1 cellular context compared by ENCODE assay signal in the genomic region with DNA sequence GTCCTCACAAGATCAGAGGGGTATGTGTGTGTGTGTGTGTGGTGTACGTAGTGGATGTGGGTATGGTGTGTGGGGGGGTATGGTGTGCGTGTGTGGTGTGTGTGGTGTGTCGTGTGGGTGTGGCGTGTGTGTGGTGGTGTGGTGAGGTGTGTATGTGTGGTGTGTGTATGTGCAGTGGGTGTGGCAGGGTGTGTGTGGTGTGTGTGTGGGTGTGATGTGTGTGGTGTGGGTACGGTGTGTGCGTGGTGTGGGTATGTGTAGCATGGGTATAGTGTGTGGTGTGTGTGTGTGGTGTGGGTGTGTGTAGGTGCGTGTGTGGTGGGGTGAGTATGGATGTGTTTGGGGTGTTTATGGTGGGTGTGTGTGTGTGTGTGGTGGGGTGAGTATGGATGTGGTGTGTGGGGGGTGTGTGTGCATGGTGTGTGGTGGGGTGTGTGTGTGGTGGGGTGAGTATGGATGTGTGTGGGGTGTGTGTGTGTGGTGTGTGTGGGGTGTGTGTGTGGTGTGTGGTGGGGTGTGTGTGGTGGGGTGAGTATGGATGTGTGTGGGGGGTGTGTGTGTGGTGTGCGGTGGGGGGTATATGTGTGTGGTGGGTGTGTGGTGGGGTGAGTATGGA.
TF ChIP-seq lines count a peak whose summit lies in the region.

No MANE protein-coding gene starts in this region.

TF ChIP-seq in A549, 52 proteins besides CTCF, POLR2A, EP300 and RAD21 (continued from another document):
- TF ChIP-seq, protein P1, sequence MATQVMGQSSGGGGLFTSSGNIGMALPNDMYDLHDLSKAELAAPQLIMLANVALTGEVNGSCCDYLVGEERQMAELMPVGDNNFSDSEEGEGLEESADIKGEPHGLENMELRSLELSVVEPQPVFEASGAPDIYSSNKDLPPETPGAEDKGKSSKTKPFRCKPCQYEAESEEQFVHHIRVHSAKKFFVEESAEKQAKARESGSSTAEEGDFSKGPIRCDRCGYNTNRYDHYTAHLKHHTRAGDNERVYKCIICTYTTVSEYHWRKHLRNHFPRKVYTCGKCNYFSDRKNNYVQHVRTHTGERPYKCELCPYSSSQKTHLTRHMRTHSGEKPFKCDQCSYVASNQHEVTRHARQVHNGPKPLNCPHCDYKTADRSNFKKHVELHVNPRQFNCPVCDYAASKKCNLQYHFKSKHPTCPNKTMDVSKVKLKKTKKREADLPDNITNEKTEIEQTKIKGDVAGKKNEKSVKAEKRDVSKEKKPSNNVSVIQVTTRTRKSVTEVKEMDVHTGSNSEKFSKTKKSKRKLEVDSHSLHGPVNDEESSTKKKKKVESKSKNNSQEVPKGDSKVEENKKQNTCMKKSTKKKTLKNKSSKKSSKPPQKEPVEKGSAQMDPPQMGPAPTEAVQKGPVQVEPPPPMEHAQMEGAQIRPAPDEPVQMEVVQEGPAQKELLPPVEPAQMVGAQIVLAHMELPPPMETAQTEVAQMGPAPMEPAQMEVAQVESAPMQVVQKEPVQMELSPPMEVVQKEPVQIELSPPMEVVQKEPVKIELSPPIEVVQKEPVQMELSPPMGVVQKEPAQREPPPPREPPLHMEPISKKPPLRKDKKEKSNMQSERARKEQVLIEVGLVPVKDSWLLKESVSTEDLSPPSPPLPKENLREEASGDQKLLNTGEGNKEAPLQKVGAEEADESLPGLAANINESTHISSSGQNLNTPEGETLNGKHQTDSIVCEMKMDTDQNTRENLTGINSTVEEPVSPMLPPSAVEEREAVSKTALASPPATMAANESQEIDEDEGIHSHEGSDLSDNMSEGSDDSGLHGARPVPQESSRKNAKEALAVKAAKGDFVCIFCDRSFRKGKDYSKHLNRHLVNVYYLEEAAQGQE (IDR thresholded peaks at IDR 0.05): no peak
- TF ChIP-seq, protein P2, sequence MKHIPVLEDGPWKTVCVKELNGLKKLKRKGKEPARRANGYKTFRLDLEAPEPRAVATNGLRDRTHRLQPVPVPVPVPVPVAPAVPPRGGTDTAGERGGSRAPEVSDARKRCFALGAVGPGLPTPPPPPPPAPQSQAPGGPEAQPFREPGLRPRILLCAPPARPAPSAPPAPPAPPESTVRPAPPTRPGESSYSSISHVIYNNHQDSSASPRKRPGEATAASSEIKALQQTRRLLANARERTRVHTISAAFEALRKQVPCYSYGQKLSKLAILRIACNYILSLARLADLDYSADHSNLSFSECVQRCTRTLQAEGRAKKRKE (CRISPR knock-in tag; IDR thresholded peaks at IDR 0.05; ENCODE audit: low read depth): no peak
- TF ChIP-seq ZSCAN20 (CRISPR knock-in tag; IDR thresholded peaks at IDR 0.05): no peak
- TF ChIP-seq, protein P3, sequence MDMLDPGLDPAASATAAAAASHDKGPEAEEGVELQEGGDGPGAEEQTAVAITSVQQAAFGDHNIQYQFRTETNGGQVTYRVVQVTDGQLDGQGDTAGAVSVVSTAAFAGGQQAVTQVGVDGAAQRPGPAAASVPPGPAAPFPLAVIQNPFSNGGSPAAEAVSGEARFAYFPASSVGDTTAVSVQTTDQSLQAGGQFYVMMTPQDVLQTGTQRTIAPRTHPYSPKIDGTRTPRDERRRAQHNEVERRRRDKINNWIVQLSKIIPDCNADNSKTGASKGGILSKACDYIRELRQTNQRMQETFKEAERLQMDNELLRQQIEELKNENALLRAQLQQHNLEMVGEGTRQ (IDR thresholded peaks at IDR 0.05): no peak
- TF ChIP-seq MAFK (IDR thresholded peaks at IDR 0.05; ENCODE audit: partially characterized antibody): no peak
- TF ChIP-seq, protein P4, sequence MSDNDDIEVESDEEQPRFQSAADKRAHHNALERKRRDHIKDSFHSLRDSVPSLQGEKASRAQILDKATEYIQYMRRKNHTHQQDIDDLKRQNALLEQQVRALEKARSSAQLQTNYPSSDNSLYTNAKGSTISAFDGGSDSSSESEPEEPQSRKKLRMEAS (IDR thresholded peaks at IDR 0.05): no peak
- no peak for TF ChIP-seq KDM1A (IDR thresholded peaks at IDR 0.05; ENCODE audit: low read depth)
- TF ChIP-seq JUN (IDR thresholded peaks at IDR 0.05): no peak
- no peak for TF ChIP-seq RARB (CRISPR knock-in tag; IDR thresholded peaks at IDR 0.05)
- TF ChIP-seq ESRRA (IDR thresholded peaks at IDR 0.05; ENCODE audit: borderline replicate concordance, low read length): no peak
- TF ChIP-seq PHF8 (IDR thresholded peaks at IDR 0.05; ENCODE audit: borderline replicate concordance, low read depth): no peak
- no peak for TF ChIP-seq TP53 (CRISPR knock-in tag; IDR thresholded peaks at IDR 0.05)
- no peak for TF ChIP-seq CHD2 (IDR thresholded peaks at IDR 0.05; ENCODE audit: low read length, partially characterized antibody)
- no peak for TF ChIP-seq NFE2L2 (conservative IDR thresholded peaks at IDR 0.05; ENCODE audit: low read length)
